Comparison of ENCODE assay signal across 29 cellular contexts in the genomic region with DNA sequence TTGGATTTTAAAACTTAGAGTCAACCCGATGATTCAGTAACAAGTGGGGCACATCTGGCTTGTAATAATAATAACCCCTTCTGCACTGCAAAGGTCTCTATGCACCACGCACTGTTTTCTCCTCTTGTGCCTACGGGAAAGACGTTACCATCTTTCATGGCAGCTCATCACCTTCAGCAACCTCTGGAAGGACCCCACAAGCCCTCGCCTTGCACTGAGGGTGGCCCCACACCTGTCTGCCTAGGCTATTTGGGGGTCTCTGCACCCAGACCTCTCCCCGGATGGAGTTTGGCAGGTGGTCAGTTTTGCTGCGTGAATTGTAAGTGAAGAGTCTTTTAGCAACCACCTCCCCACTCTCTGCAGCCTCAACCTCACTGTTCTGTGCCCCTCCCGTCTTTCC.
DNase-seq lines count a peak whose midpoint lies in the region; ATAC-seq, FAIRE-seq and TF ChIP-seq lines count a peak whose summit lies in the region.
"Had no signal": no experiment of that assay in that cellular context is flagged by ENCODE, and none has a peak within 500 bp of the region (broad histone marks: within the 10 kb centered on the region; RNA-seq: fewer than 3 reads in every experiment).

No MANE protein-coding gene starts in this region.

- H3K4me2 ChIP-seq in HepG2 (ENCODE audit: low read depth, low read length): no peak overlapping the region

- no TSS peak for BruUV-seq in HepG2 (replicated peaks; lab: Mats Ljungman, UMichigan)

- H3K4me1 ChIP-seq in right lobe of liver: no peaks in the 10 kb centered on the region
- peaks cover 43% of the 10 kb centered on the region for H3K4me1 ChIP-seq in HepG2 (ENCODE audit: insufficient read depth, low read length)
- H3K4me1 ChIP-seq: body of pancreas had no signal

- peaks cover 18% of the 10 kb centered on the region for H3K4me1 Mint-ChIP-seq in type B pancreatic cell (ENCODE audit: unreplicated experiment)

- TF ChIP-seq CTCF in right lobe of liver (IDR thresholded peaks at IDR 0.05): no peak
- no peak for TF ChIP-seq CTCF in HepG2 (CRISPR knock-in tag; IDR thresholded peaks at IDR 0.05)
- no peak for TF ChIP-seq CTCF in type B pancreatic cell (conservative IDR thresholded peaks at IDR 0.05)

- WGBS in right lobe of liver (ENCODE audit: insufficient coverage, low coverage, low lambda C conversion rate, missing lambda C conversion rate): 63% methylated on average over 5 of the region's 8 CpGs
- 54% methylated on average over 8 of the region's 8 CpGs for WGBS in HepG2 (ENCODE audit: low lambda C conversion rate)

- ATAC-seq in right lobe of liver (no peak), HepG2 (no peak)
- ATAC-seq: activated CD4-positive, CD25-positive, alpha-beta regulatory T cell treated with anti-CD3 and anti-CD28 coated beads, Interleukin-2, amount 50 U/mL, for 24 hours; activated CD8-positive, alpha-beta T cell treated with anti-CD3 and anti-CD28 coated beads, Interleukin-2, amount 10 ng/mL, durations not matched to agents 7 days and 5 days; activated T-cell treated with anti-CD3 and anti-CD28 coated beads, Interleukin-2, amount 50 U/mL, for 4 hours; body of pancreas; GM12878; Panc1; stimulated activated naive CD8-positive, alpha-beta T cell treated with anti-CD3 and anti-CD28 coated beads, Interleukin-15, Interleukin-2, amounts not matched to agents 100 U/mL and 50 U/mL, for 24 hours; T-helper 17 cell had no signal

- H3K4me3 ChIP-seq in right lobe of liver (no peak overlapping the region), HepG2 (replicated peaks in 1 of 3; ENCODE audit: insufficient read depth in 1 of 3, low read depth in 2 of 3, low read length in 3 of 3) (no peak overlapping the region)
- H3K4me3 ChIP-seq: body of pancreas, GM12878, GM23248, MG63, mucosa of descending colon, thyroid gland had no signal

- intact Hi-C loops in right lobe of liver (cut with DNase I): no loop called here
- intact Hi-C loops in HepG2 (cut with micrococcal nuclease; ENCODE audit: unreplicated experiment): no loop called here

- no peak overlapping the region for H3K9ac ChIP-seq in HepG2 (ENCODE audit: insufficient read depth, low read depth, low read length)
- H3K9ac ChIP-seq: GM23248 had no signal

- no peak for TF ChIP-seq RAD21 in HepG2 (CRISPR knock-in tag; IDR thresholded peaks at IDR 0.05)

- CTCF ChIA-PET in HepG2 (lab: Yijun Ruan, JAX; ENCODE audit: low intra/inter-chr PET ratio, low total read pairs): no interaction called here

- no peaks in the 10 kb centered on the region for H3K36me3 Mint-ChIP-seq in type B pancreatic cell
- H3K36me3 Mint-ChIP-seq: CD4-positive, alpha-beta memory T cell had no signal

- no peaks in the 10 kb centered on the region for H4K20me1 ChIP-seq in HepG2 (ENCODE audit: insufficient read depth, low read length)

- POLR2A ChIA-PET in HepG2 (lab: Yijun Ruan, JAX): no interaction called here

- H3K9me3 ChIP-seq in right lobe of liver (no peaks in the 10 kb centered on the region), HepG2 (ENCODE audit: low read length) (no peaks in the 10 kb centered on the region)
- H3K9me3 ChIP-seq: body of pancreas, MG63, mucosa of descending colon, thyroid gland had no signal

- TF ChIP-seq POLR2A in right lobe of liver (IDR thresholded peaks at IDR 0.05) (no peak), HepG2 (IDR thresholded peaks at IDR 0.05; ENCODE audit: insufficient read depth in 1 of 2, low read depth in 2 of 2, low read length in 2 of 2) (no peak)

- no peaks in the 10 kb centered on the region for H3K36me3 ChIP-seq in right lobe of liver
- no peaks in the 10 kb centered on the region for H3K36me3 ChIP-seq in HepG2 (replicated peaks in 1 of 2; ENCODE audit: control insufficient read depth in 1 of 2, insufficient read depth in 2 of 2, low read length in 2 of 2)
- H3K36me3 ChIP-seq: MG63, thyroid gland had no signal

- no peaks in the 10 kb centered on the region for H3K27me3 Mint-ChIP-seq in type B pancreatic cell
- H3K27me3 Mint-ChIP-seq: CD4-positive, alpha-beta memory T cell had no signal

- peak; percentile 1 for DNase-seq in activated CD8-positive, alpha-beta memory T cell treated with anti-CD3 and anti-CD28 coated beads, Interleukin-2, amount 50 U/mL, for 4 hours
- no peak for DNase-seq in activated CD8-positive, alpha-beta memory T cell treated with anti-CD3 and anti-CD28 coated beads for 24 hours
- DNase-seq in right lobe of liver: peak in 2 of 3 donors; percentile 16 to 31
- no peak for DNase-seq in HepG2 (ENCODE audit: low spot score)
- DNase-seq in mesenteric fat pad (ENCODE audit: low spot score): peak; percentile 24
- no peak for DNase-seq in type B pancreatic cell (ENCODE audit: extremely low spot score, unreplicated experiment)
- DNase-seq in stimulated activated naive CD4-positive, alpha-beta T cell treated with Interleukin-2 at 50 U/mL for 16 hours (lab: John Stamatoyannopoulos, UW): no peak
- no peak for DNase-seq in EL
- DNase-seq: activated CD8-positive, alpha-beta T cell treated with anti-CD3 and anti-CD28 coated beads, Interleukin-2, amount 10 ng/mL, durations not matched to agents 7 days and 5 days; activated T-cell treated with anti-CD3 and anti-CD28 coated beads, Interleukin-2, amount 50 U/mL, for 4 hours; body of pancreas; CD4-positive, alpha-beta memory T cell; cerebellar nuclear complex; GM23248; KG1; MG63; NCI-H1105 treated with DMSO at 0.1 percent for 48 hours; NCI-H2029 treated with DMSO at 0.1 percent for 48 hours; NCI-H526 treated with DMSO at 0.1 percent for 48 hours; T-helper 17 cell; thyroid gland had no signal

- peak overlapping the region; percentile 50 for H3K27ac Mint-ChIP-seq in type B pancreatic cell
- H3K27ac Mint-ChIP-seq: activated CD8-positive, alpha-beta T cell treated with anti-CD3 and anti-CD28 coated beads, Interleukin-2, amount 10 ng/mL, durations not matched to agents 7 days and 5 days; T-helper 17 cell had no signal

- H3K27me3 ChIP-seq in right lobe of liver: no peaks in the 10 kb centered on the region
- H3K27me3 ChIP-seq in HepG2 (ENCODE audit: control insufficient read depth in 1 of 2, insufficient read depth in 2 of 2, low read length in 2 of 2): peaks cover 0 to 20% of the 10 kb centered on the region in 2 experiments; a peak in 4 of 5 replicates
- H3K27me3 ChIP-seq: MG63, thyroid gland had no signal

- H3K9me3 Mint-ChIP-seq in type B pancreatic cell: peaks cover 4% of the 10 kb centered on the region
- H3K9me3 Mint-ChIP-seq: activated T-cell treated with anti-CD3 and anti-CD28 coated beads, Interleukin-2, amount 50 U/mL, for 4 hours; neural crest cell had no signal

- no peak overlapping the region for H2AFZ ChIP-seq in HepG2 (ENCODE audit: low read length)
- H2AFZ ChIP-seq: GM23248 had no signal

- in situ Hi-C loops in HepG2 (cut with HindIII; ENCODE audit: extremely low pct_ligation_motif_present, low pct_unique_long_range_greater_than_20kb): no loop called here

- H3K79me2 ChIP-seq in HepG2 (ENCODE audit: insufficient read depth, low read length): no peaks in the 10 kb centered on the region

- H3K4me3 Mint-ChIP-seq in type B pancreatic cell: no peak overlapping the region
- H3K4me3 Mint-ChIP-seq: activated CD8-positive, alpha-beta T cell treated with anti-CD3 and anti-CD28 coated beads, Interleukin-2, amount 10 ng/mL, durations not matched to agents 7 days and 5 days; activated T-cell treated with anti-CD3 and anti-CD28 coated beads, Interleukin-2, amount 50 U/mL, for 4 hours; CD4-positive, alpha-beta memory T cell; neural crest cell; T-helper 17 cell had no signal

- H3K27ac ChIP-seq in right lobe of liver (no peak overlapping the region), HepG2 (ENCODE audit: extremely low read length, insufficient read depth, low read length) (no peak overlapping the region)
- H3K27ac ChIP-seq: body of pancreas, GM23248, thyroid gland had no signal

- TF ChIP-seq EP300 in HepG2 (IDR thresholded peaks at IDR 0.05; ENCODE audit: low read depth in 2 of 2, low read length in 2 of 2) (no peak), HepG2 (CRISPR knock-in tag; IDR thresholded peaks at IDR 0.05; ENCODE audit: borderline replicate concordance) (no peak)

- FAIRE-seq in HepG2 (lab: Jason Lieb, UNC): no peak
- FAIRE-seq: A204.1, GM12878, HTR-8/SVneo had no signal

TF ChIP-seq in HepG2, 621 proteins besides CTCF, POLR2A, EP300 and RAD21:
- TF ChIP-seq NFIC (IDR thresholded peaks at IDR 0.05; ENCODE audit: low read length) (no peak), ZFP90 (CRISPR knock-in tag; IDR thresholded peaks at IDR 0.05; ENCODE audit: borderline replicate concordance) (no peak), HCFC1 (IDR thresholded peaks at IDR 0.05; ENCODE audit: low read depth, low read length) (no peak), ZNF367 (CRISPR knock-in tag; IDR thresholded peaks at IDR 0.05; ENCODE audit: borderline replicate concordance) (no peak), ZNF605 (CRISPR knock-in tag; IDR thresholded peaks at IDR 0.05) (no peak), YEATS4 (CRISPR knock-in tag; IDR thresholded peaks at IDR 0.05; ENCODE audit: borderline replicate concordance) (no peak), HMGA1 (CRISPR knock-in tag; conservative IDR thresholded peaks at IDR 0.05) (no peak), ZNF83 (CRISPR knock-in tag; IDR thresholded peaks at IDR 0.05; ENCODE audit: borderline replicate concordance) (no peak), RARA (CRISPR knock-in tag; IDR thresholded peaks at IDR 0.05) (no peak), RNF2 (conservative IDR thresholded peaks at IDR 0.05; ENCODE audit: low read depth) (no peak), NR2F6 (IDR thresholded peaks at IDR 0.05) (no peak), NR2F6 (CRISPR knock-in tag; IDR thresholded peaks at IDR 0.05) (no peak), SMC3 (IDR thresholded peaks at IDR 0.05; ENCODE audit: low read length) (no peak), ZSCAN31 (CRISPR knock-in tag; IDR thresholded peaks at IDR 0.05; ENCODE audit: low read depth) (no peak), ZNF160 (CRISPR knock-in tag; IDR thresholded peaks at IDR 0.05) (no peak)
TF ChIP-seq in HepG2: peak in this region for 0.

Comparison
In these comparisons a context has a peak if more than half of its experiments do, and no peak if none do; other contexts are left out.
1. DNase-seq: peak in activated CD8-positive, alpha-beta memory T cell treated with anti-CD3 and anti-CD28 coated beads, Interleukin-2, amount 50 U/mL, for 4 hours (single experiment), right lobe of liver (2 of 3) and mesenteric fat pad (single experiment); none in activated CD8-positive, alpha-beta memory T cell treated with anti-CD3 and anti-CD28 coated beads for 24 hours (single experiment), HepG2 (single experiment), type B pancreatic cell (single experiment), stimulated activated naive CD4-positive, alpha-beta T cell treated with Interleukin-2 at 50 U/mL for 16 hours (single experiment) and EL (single experiment).